ENCODE assay signal across 8 cellular contexts in genomic region chr3:11592460-11593298, GRCh38. TPM values are rescaled to one million over a fixed set of nuclear protein-coding genes. Genes with fewer than 3 reads are reported as not detected.
A peak's percentile ranks its signal among the peaks of the same experiment; 100 is the strongest.
DNase-seq lines count a peak whose midpoint lies in the region; ATAC-seq and TF ChIP-seq lines count a peak whose summit lies in the region.

No MANE protein-coding gene starts in this region.

- no peak overlapping the region for H3K4me2 ChIP-seq in neural cell (ENCODE audit: low read length)

- no peak overlapping the region for H2AFZ ChIP-seq in neural cell (ENCODE audit: low read depth, low read length)

- H3F3A ChIP-seq in neural cell (ENCODE audit: insufficient read depth, low read length, poor library complexity, severe bottlenecking) = peaks cover 3% of the 10 kb centered on the region

- TF ChIP-seq CTCF in fibroblast of mammary gland (conservative IDR thresholded peaks at IDR 0.05; ENCODE audit: control insufficient read depth, insufficient read depth, low read depth, low read length) (no peak), neural cell (IDR thresholded peaks at IDR 0.05; ENCODE audit: poor library complexity, severe bottlenecking) (no peak), vagina (IDR thresholded peaks at IDR 0.05) (no peak)

- TF ChIP-seq RAD21 in neural cell (conservative IDR thresholded peaks at IDR 0.05) = no peak

- ATAC-seq in Right ventricle myocardium superior (ENCODE audit: poor library complexity) = peak; percentile 3
- ATAC-seq in Right ventricle myocardium inferior = no peak
- no peak for ATAC-seq in left colon
- no peak for ATAC-seq in GM18517 (IDR thresholded peaks at IDR 0.05; ENCODE audit: unreplicated experiment)

- no peaks in the 10 kb centered on the region for H3K27me3 Mint-ChIP-seq in activated T-helper 2 cell treated with anti-CD3 and anti-CD28 coated beads, Interferon-gamma antibody, Interleukin-2, Interleukin-4, amounts not matched to agents 10 μg/mL and 5 μg/mL and 100 μg/mL, durations not matched to agents 14 hours and 24 hours and 36 hours (ENCODE audit: low read depth)

- H3K9me3 Mint-ChIP-seq in activated T-helper 2 cell treated with anti-CD3 and anti-CD28 coated beads, Interferon-gamma antibody, Interleukin-2, Interleukin-4, amounts not matched to agents 10 μg/mL and 5 μg/mL and 100 μg/mL, durations not matched to agents 14 hours and 24 hours and 36 hours = peaks cover 20% of the 10 kb centered on the region

- H3K4me3 ChIP-seq in fibroblast of mammary gland (ENCODE audit: control insufficient read depth, low read depth, low read length) (no peak overlapping the region), neural cell (ENCODE audit: low read length) (no peak overlapping the region), vagina (peak overlapping the region in 1 of 2 donors; percentile 1)

- no peak for TF ChIP-seq POLR2A in vagina (IDR thresholded peaks at IDR 0.05)

- no peak overlapping the region for H3K9ac ChIP-seq in neural cell (ENCODE audit: low read length)

- H3K27me3 ChIP-seq in neural cell (ENCODE audit: insufficient read depth, low read depth, low read length) (no peaks in the 10 kb centered on the region), vagina (no peaks in the 10 kb centered on the region)

- no peak for TF ChIP-seq EP300 in neural cell (conservative IDR thresholded peaks at IDR 0.05; ENCODE audit: poor library complexity, severe bottlenecking)

- peaks cover 33% of the 10 kb centered on the region for H3K79me2 ChIP-seq in neural cell (replicated peaks; ENCODE audit: insufficient read depth, low read length)

- intact Hi-C loops in Right ventricle myocardium superior (cut with DNase I) (no loop called here), Right ventricle myocardium inferior (cut with DNase I) (no loop called here), vagina (cut with DNase I) (no loop called here), left colon (cut with DNase I, micrococcal nuclease) (no loop called here)
- intact Hi-C loops in activated T-helper 2 cell treated with anti-CD3 and anti-CD28 coated beads, Interferon-gamma antibody, Interleukin-2, Interleukin-4, amounts not matched to agents 10 μg/mL and 5 μg/mL and 100 μg/mL, durations not matched to agents 14 hours and 24 hours and 36 hours (cut with micrococcal nuclease) = no loop called here

- no peak overlapping the region for H3K27ac Mint-ChIP-seq in activated T-helper 2 cell treated with anti-CD3 and anti-CD28 coated beads, Interferon-gamma antibody, Interleukin-2, Interleukin-4, amounts not matched to agents 10 μg/mL and 5 μg/mL and 100 μg/mL, durations not matched to agents 14 hours and 24 hours and 36 hours

- no peak overlapping the region for H3K4me3 Mint-ChIP-seq in activated T-helper 2 cell treated with anti-CD3 and anti-CD28 coated beads, Interferon-gamma antibody, Interleukin-2, Interleukin-4, amounts not matched to agents 10 μg/mL and 5 μg/mL and 100 μg/mL, durations not matched to agents 14 hours and 24 hours and 36 hours (ENCODE audit: low read depth)

- DNase-seq in Right ventricle myocardium superior (no peak), Right ventricle myocardium inferior (ENCODE audit: missing footprints) (no peak), fibroblast of mammary gland (ENCODE audit: low read depth) (peak; percentile 73), vagina (ENCODE audit: extremely low spot score in 2 of 2) (no peak), left colon (no peak)
- DNase-seq in activated T-helper 2 cell treated with anti-CD3 and anti-CD28 coated beads, Interferon-gamma antibody, Interleukin-2, Interleukin-4, amounts not matched to agents 10 μg/mL and 5 μg/mL and 100 μg/mL, durations not matched to agents 14 hours and 24 hours and 36 hours (ENCODE audit: low spot score) = no peak

- H4K20me1 ChIP-seq in neural cell (ENCODE audit: insufficient read depth) = no peaks in the 10 kb centered on the region

- H3K36me3 ChIP-seq in neural cell (ENCODE audit: insufficient read depth, low read length) (no peaks in the 10 kb centered on the region), vagina (no peaks in the 10 kb centered on the region)

- H3K27ac ChIP-seq in neural cell (ENCODE audit: low read length) (peak overlapping the region; percentile 29), vagina (peak overlapping the region; percentile 88)

- no peaks in the 10 kb centered on the region for H3K9me3 ChIP-seq in neural cell (ENCODE audit: low read length)
- H3K9me3 ChIP-seq in vagina = no peaks in the 10 kb centered on the region

- no peaks in the 10 kb centered on the region for H3K9me2 ChIP-seq in neural cell (ENCODE audit: insufficient read depth, low read length)

- peaks cover 58% of the 10 kb centered on the region for H3K36me3 Mint-ChIP-seq in activated T-helper 2 cell treated with anti-CD3 and anti-CD28 coated beads, Interferon-gamma antibody, Interleukin-2, Interleukin-4, amounts not matched to agents 10 μg/mL and 5 μg/mL and 100 μg/mL, durations not matched to agents 14 hours and 24 hours and 36 hours (ENCODE audit: low read depth)

- H3K4me1 Mint-ChIP-seq in activated T-helper 2 cell treated with anti-CD3 and anti-CD28 coated beads, Interferon-gamma antibody, Interleukin-2, Interleukin-4, amounts not matched to agents 10 μg/mL and 5 μg/mL and 100 μg/mL, durations not matched to agents 14 hours and 24 hours and 36 hours (ENCODE audit: low read depth) = peaks cover 42% of the 10 kb centered on the region

- H3K4me1 ChIP-seq in vagina = peaks cover 63% of the 10 kb centered on the region

TF ChIP-seq in neural cell, 6 proteins besides CTCF, POLR2A, EP300 and RAD21:
- no peak for TF ChIP-seq POLR2AphosphoS5 (IDR thresholded peaks at IDR 0.05)
- TF ChIP-seq EZH2 (IDR thresholded peaks at IDR 0.05; ENCODE audit: borderline replicate concordance, insufficient read depth, low read length, poor library complexity, severe bottlenecking) = no peak
- no peak for TF ChIP-seq REST (IDR thresholded peaks at IDR 0.05; ENCODE audit: borderline replicate concordance)
- TF ChIP-seq TAF1 (IDR thresholded peaks at IDR 0.05; ENCODE audit: low read depth) = no peak
- TF ChIP-seq SMC3 (conservative IDR thresholded peaks at IDR 0.05; ENCODE audit: poor library complexity) = no peak
- TF ChIP-seq MXI1 (conservative IDR thresholded peaks at IDR 0.05; ENCODE audit: poor library complexity, severe bottlenecking) = no peak

RNA-seq across cellular contexts. Expression of gene VGLL4, which starts 51.0 kb away (rescaled TPM):
- total RNA-seq in Right ventricle myocardium superior (23.0 TPM), Right ventricle myocardium inferior (26.8 TPM), vagina (99.4 TPM), left colon (10 to 100 TPM; 52.7 to 53.4 TPM)
- polyA plus RNA-seq in neural cell = 102 and 113 TPM in 2 replicates
- 117 and 230 TPM in 2 replicates for polyA minus RNA-seq in neural cell
- total RNA-seq in activated T-helper 2 cell treated with anti-CD3 and anti-CD28 coated beads, Interferon-gamma antibody, Interleukin-2, Interleukin-4, amounts not matched to agents 10 μg/mL and 5 μg/mL and 100 μg/mL, durations not matched to agents 14 hours and 24 hours and 36 hours = 66.6 and 69.8 TPM in 2 replicates
